Comparison of ENCODE assay signal across 4 cellular contexts in genomic region chr9:114572199-114572598, GRCh38.
"Had no signal": no experiment of that assay in that cellular context is flagged by ENCODE, and none has a peak within 500 bp of the region (broad histone marks: within the 10 kb centered on the region; RNA-seq: fewer than 3 reads in every experiment).

No MANE protein-coding gene starts in this region.

- H3K4me3 ChIP-seq: GM23338 had no signal

- DNase-seq: H9, HCEC 1CT, IMR-90 had no signal

- H3K4me3 Mint-ChIP-seq: GM23338, H9 had no signal

- ATAC-seq: GM23338 had no signal

- H3K9me3 Mint-ChIP-seq: GM23338, H9 had no signal

- H3K27ac Mint-ChIP-seq: GM23338, H9 had no signal
